ENCODE assay signal across 19 cellular contexts in genomic region chr6:30841644-30842504, GRCh38. TPM values are rescaled to one million over a fixed set of nuclear protein-coding genes. Genes with fewer than 3 reads are reported as not detected.
DNase-seq lines count a peak whose midpoint lies in the region; ATAC-seq and TF ChIP-seq lines count a peak whose summit lies in the region.
"Had no signal": no experiment of that assay in that cellular context is flagged by ENCODE, and none has a peak within 500 bp of the region (broad histone marks: within the 10 kb centered on the region; RNA-seq: fewer than 3 reads in every experiment).

No MANE protein-coding gene starts in this region.

- peaks cover 4% of the 10 kb centered on the region for H3K27me3 Mint-ChIP-seq in T-helper 17 cell
- H3K27me3 Mint-ChIP-seq in activated CD4-positive, alpha-beta T cell treated with anti-CD3 and anti-CD28 coated beads, Interleukin-2, amount 10 ng/mL, durations not matched to agents 24 days and 14 days = no peaks in the 10 kb centered on the region

- no peaks in the 10 kb centered on the region for H3K79me2 ChIP-seq in PC-3 (ENCODE audit: low read length)

- H3F3A ChIP-seq in PC-3 (ENCODE audit: low read length, unreplicated experiment) = no peaks in the 10 kb centered on the region

- no peaks in the 10 kb centered on the region for H3K9me2 ChIP-seq in PC-3 (replicated peaks; ENCODE audit: low read length)

- TF ChIP-seq CTCF in fibroblast of the aortic adventitia (IDR thresholded peaks at IDR 0.05; ENCODE audit: insufficient read depth, low read length) (no peak), PC-3 (conservative IDR thresholded peaks at IDR 0.05; ENCODE audit: low read depth, low read length) (no peak)

- H3K4me1 ChIP-seq in PC-3 (ENCODE audit: insufficient read depth, low read length) = no peaks in the 10 kb centered on the region

- no peaks in the 10 kb centered on the region for H4K20me1 ChIP-seq in PC-3 (ENCODE audit: low read length)

- CTCF ChIA-PET in PC-3 (lab: Charles Lee) = no interaction called here

- H3K4me2 ChIP-seq in PC-3 (ENCODE audit: low read length) = no peak overlapping the region
- H3K4me2 ChIP-seq: KMS-11 had no signal

- no peaks in the 10 kb centered on the region for H3K27me3 ChIP-seq in PC-3 (ENCODE audit: low read length)

- H3K36me3 Mint-ChIP-seq in T-helper 17 cell (ENCODE audit: low read depth) = peaks cover 2% of the 10 kb centered on the region
- H3K36me3 Mint-ChIP-seq in activated CD4-positive, alpha-beta T cell treated with anti-CD3 and anti-CD28 coated beads, Interleukin-2, amount 10 ng/mL, durations not matched to agents 24 days and 14 days (ENCODE audit: low read depth) = no peaks in the 10 kb centered on the region

- POLR2A ChIA-PET in PC-3 (lab: Charles Lee; ENCODE audit: unreplicated experiment) = no interaction called here

- no peak overlapping the region for H3K4me3 Mint-ChIP-seq in T-helper 17 cell
- H3K4me3 Mint-ChIP-seq in activated CD4-positive, alpha-beta T cell treated with anti-CD3 and anti-CD28 coated beads, Interleukin-2, amount 10 ng/mL, durations not matched to agents 24 days and 14 days = no peak overlapping the region
- H3K4me3 Mint-ChIP-seq: activated CD4-positive, alpha-beta memory T cell treated with anti-CD3 and anti-CD28 coated beads, Interleukin-2, amount 10 ng/mL, durations not matched to agents 7 days and 5 days; activated T-helper 17 cell treated with anti-CD3 and anti-CD28 coated beads, Interleukin-2, amount 50 U/mL, for 72 hours; B cell had no signal

- H3K4me3 ChIP-seq in fibroblast of the aortic adventitia (ENCODE audit: low read depth, low read length) = no peak overlapping the region
- H3K4me3 ChIP-seq in PC-3 (ENCODE audit: low read length) = no peak overlapping the region
- H3K4me3 ChIP-seq: SK-N-MC had no signal

- H3K27ac Mint-ChIP-seq in T-helper 17 cell = peak overlapping the region; percentile 14
- H3K27ac Mint-ChIP-seq in activated CD4-positive, alpha-beta T cell treated with anti-CD3 and anti-CD28 coated beads, Interleukin-2, amount 10 ng/mL, durations not matched to agents 24 days and 14 days = no peak overlapping the region
- H3K27ac Mint-ChIP-seq: activated CD4-positive, alpha-beta memory T cell treated with anti-CD3 and anti-CD28 coated beads, Interleukin-2, amount 10 ng/mL, durations not matched to agents 7 days and 5 days; activated T-helper 17 cell treated with anti-CD3 and anti-CD28 coated beads, Interleukin-2, amount 50 U/mL, for 72 hours; B cell had no signal

- H3K36me3 ChIP-seq in PC-3 (ENCODE audit: low read depth, low read length) = no peaks in the 10 kb centered on the region

- DNase-seq in H4 (ENCODE audit: low spot score) (peak; percentile 35), T-helper 17 cell (no peak), fibroblast of the aortic adventitia (ENCODE audit: low read depth) (peak; percentile 94), sciatic nerve (ENCODE audit: low spot score) (no peak), PC-3 (no peak)
- DNase-seq in activated CD4-positive, alpha-beta T cell treated with anti-CD3 and anti-CD28 coated beads, Interleukin-2, amount 10 ng/mL, durations not matched to agents 24 days and 14 days = no peak
- DNase-seq: activated CD4-positive, alpha-beta memory T cell treated with anti-CD3 and anti-CD28 coated beads, Interleukin-2, amount 10 ng/mL, durations not matched to agents 7 days and 5 days; DMS79; H7; mammary epithelial cell; NCI-H1436; NCI-H446; stimulated activated naive CD8-positive, alpha-beta T cell treated with anti-CD3 and anti-CD28 coated beads, Interleukin-15, Interleukin-2, amounts not matched to agents 100 U/mL and 50 U/mL, for 24 hours had no signal

- no peaks in the 10 kb centered on the region for H3K9me3 Mint-ChIP-seq in activated CD4-positive, alpha-beta T cell treated with anti-CD3 and anti-CD28 coated beads, Interleukin-2, amount 10 ng/mL, durations not matched to agents 24 days and 14 days
- H3K9me3 Mint-ChIP-seq: activated CD4-positive, alpha-beta memory T cell treated with anti-CD3 and anti-CD28 coated beads, Interleukin-2, amount 10 ng/mL, durations not matched to agents 7 days and 5 days; activated T-helper 17 cell treated with anti-CD3 and anti-CD28 coated beads, Interleukin-2, amount 50 U/mL, for 72 hours had no signal

- no peak overlapping the region for H2AFZ ChIP-seq in PC-3 (ENCODE audit: low read length)

- H3K9ac ChIP-seq in PC-3 (ENCODE audit: low read length) = no peak overlapping the region
- H3K9ac ChIP-seq: KMS-11 had no signal

- intact Hi-C loops in sciatic nerve (cut with DNase I) (no loop called here), PC-3 (cut with micrococcal nuclease) (no loop called here)
- intact Hi-C loops in activated CD4-positive, alpha-beta T cell treated with anti-CD3 and anti-CD28 coated beads, Interleukin-2, amount 10 ng/mL, durations not matched to agents 24 days and 14 days (cut with micrococcal nuclease) = no loop called here

- no TSS peak for BruUV-seq in PC-3 (replicated peaks; lab: Mats Ljungman, UMichigan)

- H3K27ac ChIP-seq in PC-3 (ENCODE audit: low read length) = no peak overlapping the region
- H3K27ac ChIP-seq: KMS-11, SK-N-MC had no signal

- ATAC-seq in T-helper 17 cell (no peak), sciatic nerve (peak; percentile 31), HG03342 (IDR thresholded peaks at IDR 0.05; ENCODE audit: unreplicated experiment) (no peak), GM18861 (IDR thresholded peaks at IDR 0.05; ENCODE audit: unreplicated experiment) (no peak), PC-3 (no peak)
- ATAC-seq: activated T-helper 17 cell treated with anti-CD3 and anti-CD28 coated beads, Interleukin-2, amount 50 U/mL, for 72 hours; stimulated activated naive CD8-positive, alpha-beta T cell treated with anti-CD3 and anti-CD28 coated beads, Interleukin-15, Interleukin-2, amounts not matched to agents 100 U/mL and 50 U/mL, for 24 hours had no signal

- peaks cover 22% of the 10 kb centered on the region for H3K4me1 Mint-ChIP-seq in T-helper 17 cell
- H3K4me1 Mint-ChIP-seq in activated CD4-positive, alpha-beta T cell treated with anti-CD3 and anti-CD28 coated beads, Interleukin-2, amount 10 ng/mL, durations not matched to agents 24 days and 14 days = peaks cover 23% of the 10 kb centered on the region

- no peaks in the 10 kb centered on the region for H3K9me3 ChIP-seq in T-helper 17 cell (ENCODE audit: control insufficient read depth, low read length, poor library complexity, severe bottlenecking)
- no peaks in the 10 kb centered on the region for H3K9me3 ChIP-seq in PC-3 (ENCODE audit: low read length)

RNA-seq across cellular contexts. Expression of gene DDR1, which starts 42.4 kb away (rescaled TPM):
- total RNA-seq in H4 (2014; rRNA removed; shearing (Covaris generic)) = 16.0 and 30.1 TPM in 2 replicates
- total RNA-seq in T-helper 17 cell = 1 to 10 TPM; 1.8 to 5.6 TPM
- total RNA-seq in fibroblast of the aortic adventitia (ENCODE audit: low replicate concordance) = 7.7 and 41.9 TPM in 2 replicates
- total RNA-seq in sciatic nerve = 93.5 TPM
- 108 and 144 TPM in 2 replicates for total RNA-seq in PC-3 (2014; rRNA removed)
- 18.8 and 22.9 TPM in 2 replicates for total RNA-seq in activated CD4-positive, alpha-beta T cell treated with anti-CD3 and anti-CD28 coated beads, Interleukin-2, amount 10 ng/mL, durations not matched to agents 24 days and 14 days

Comparison
In these comparisons a context has a peak if more than half of its experiments do, and no peak if none do; other contexts are left out.
1. DNase-seq: peak in H4 (single experiment) and fibroblast of the aortic adventitia (single experiment); none in T-helper 17 cell (0 of 3), sciatic nerve (single experiment), PC-3 (single experiment) and activated CD4-positive, alpha-beta T cell treated with anti-CD3 and anti-CD28 coated beads, Interleukin-2, amount 10 ng/mL, durations not matched to agents 24 days and 14 days (single experiment).